Comparison of ENCODE assay signal across 30 cellular contexts in the genomic region with DNA sequence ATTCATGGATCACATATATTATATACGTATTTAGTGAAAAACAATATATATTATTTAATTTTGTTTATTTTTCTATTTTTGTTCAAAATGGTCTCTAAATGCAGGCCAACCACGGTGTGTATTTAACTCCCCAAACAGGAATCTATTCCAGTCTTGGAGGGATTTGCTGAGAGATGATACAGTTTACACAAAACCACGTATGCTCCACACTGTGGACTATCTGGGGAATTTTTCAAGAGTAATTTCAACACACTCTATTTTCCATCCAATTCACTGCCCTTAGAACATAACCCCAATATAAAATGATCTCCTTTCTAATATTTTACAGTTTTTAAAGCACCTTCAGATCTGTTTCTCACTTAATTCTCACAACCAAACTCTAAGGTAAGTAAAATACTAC. TPM values are rescaled to one million over a fixed set of nuclear protein-coding genes. Genes with fewer than 3 reads are reported as not detected.
A peak's percentile ranks its signal among the peaks of the same experiment; 100 is the strongest.
DNase-seq lines count a peak whose midpoint lies in the region; ATAC-seq and TF ChIP-seq lines count a peak whose summit lies in the region.
"Had no signal": no experiment of that assay in that cellular context is flagged by ENCODE, and none has a peak within 500 bp of the region (broad histone marks: within the 10 kb centered on the region; RNA-seq: fewer than 3 reads in every experiment).

No MANE protein-coding gene starts in this region.

- no peak for TF ChIP-seq EP300 in gastroesophageal sphincter (IDR thresholded peaks at IDR 0.05)

- no peaks in the 10 kb centered on the region for H3K36me3 Mint-ChIP-seq in brain
- no peaks in the 10 kb centered on the region for H3K36me3 Mint-ChIP-seq in WTC11
- no peaks in the 10 kb centered on the region for H3K36me3 Mint-ChIP-seq in mesothelial cell of epicardium
- H3K36me3 Mint-ChIP-seq: T-cell had no signal

- H3K4me3 Mint-ChIP-seq in brain (peak overlapping the region in 2 of 5 experiments; percentile 28 to 53), WTC11 (no peak overlapping the region), mesothelial cell of epicardium (no peak overlapping the region)
- H3K4me3 Mint-ChIP-seq: activated T-helper 17 cell treated with anti-CD3 and anti-CD28 coated beads, Interleukin-2, amount 50 U/mL, for 72 hours; neural crest cell; T-cell had no signal

- no peak overlapping the region for H2AFZ ChIP-seq in smooth muscle cell (ENCODE audit: low read depth)

- no peak for TF ChIP-seq POLR2A in gastroesophageal sphincter (IDR thresholded peaks at IDR 0.05)

- 0 out of 22 replicates have a peak overlapping the region, but pooled peaks of 1 of the 11 experiments have one; percentile 49 for H3K9ac ChIP-seq in BLaER1 treated with 17β-estradiol and CSF1 and Interleukin-3, amounts not matched to agents 10 nM and 100 nM
- H3K9ac ChIP-seq in smooth muscle cell (ENCODE audit: low read depth) = peak overlapping the region; percentile 19

- no peak overlapping the region for H3K4me3 ChIP-seq in BLaER1 treated with 17β-estradiol and CSF1 and Interleukin-3, amounts not matched to agents 10 nM and 100 nM
- H3K4me3 ChIP-seq in gastroesophageal sphincter = no peak overlapping the region
- H3K4me3 ChIP-seq in smooth muscle cell = no peak overlapping the region
- H3K4me3 ChIP-seq: heart right ventricle, K562, lung, MG63, skin epidermis, upper lobe of right lung had no signal

- H3K9me3 Mint-ChIP-seq in brain (no peaks in the 10 kb centered on the region), WTC11 (no peaks in the 10 kb centered on the region), mesothelial cell of epicardium (no peaks in the 10 kb centered on the region)
- H3K9me3 Mint-ChIP-seq: activated T-helper 17 cell treated with anti-CD3 and anti-CD28 coated beads, Interleukin-2, amount 50 U/mL, for 72 hours; neural crest cell; T-cell had no signal

- TF ChIP-seq CTCF in brain (conservative IDR thresholded peaks at IDR 0.05) (no peak), gastroesophageal sphincter (IDR thresholded peaks at IDR 0.05) (peak in 2 of 4 experiments; percentile 24 to 34), smooth muscle cell (IDR thresholded peaks at IDR 0.05; ENCODE audit: borderline replicate concordance, insufficient read depth, poor library complexity, severe bottlenecking) (peak; percentile 6), WTC11 (IDR thresholded peaks at IDR 0.05) (no peak), mesothelial cell of epicardium (IDR thresholded peaks at IDR 0.05; ENCODE audit: unreplicated experiment) (no peak)

- H3K9me3 ChIP-seq in BLaER1 treated with 17β-estradiol and CSF1 and Interleukin-3, amounts not matched to agents 10 nM and 100 nM (replicated peaks in 1 of 11) = no peaks in the 10 kb centered on the region
- H3K9me3 ChIP-seq in gastroesophageal sphincter (no peaks in the 10 kb centered on the region), smooth muscle cell (replicated peaks; ENCODE audit: low read depth) (no peaks in the 10 kb centered on the region)
- H3K9me3 ChIP-seq: heart right ventricle, MG63, upper lobe of right lung had no signal

- peaks cover 28 to 41% (median 39%) of the 10 kb centered on the region in 10 experiments for H3K4me1 ChIP-seq in BLaER1 treated with 17β-estradiol and CSF1 and Interleukin-3, amounts not matched to agents 10 nM and 100 nM
- peaks cover 4 to 83% (median 10%) of the 10 kb centered on the region in 3 donors for H3K4me1 ChIP-seq in gastroesophageal sphincter
- peaks cover 39% of the 10 kb centered on the region for H3K4me1 ChIP-seq in smooth muscle cell (ENCODE audit: low read depth)

- WGBS in gastroesophageal sphincter (ENCODE audit: low coverage in 1 of 2), 2 donors = 27 to 30% methylated on average over 3 of the region's 3 CpGs
- WGBS in smooth muscle cell (ENCODE audit: low lambda C conversion rate) = 48% methylated on average over 3 of the region's 3 CpGs

- H3K36me3 ChIP-seq in BLaER1 treated with 17β-estradiol and CSF1 and Interleukin-3, amounts not matched to agents 10 nM and 100 nM = no peaks in the 10 kb centered on the region
- H3K36me3 ChIP-seq in gastroesophageal sphincter (no peaks in the 10 kb centered on the region), smooth muscle cell (ENCODE audit: low read depth) (no peaks in the 10 kb centered on the region)
- H3K36me3 ChIP-seq: heart right ventricle, MG63, upper lobe of right lung had no signal

- H3K27me3 Mint-ChIP-seq in brain = peaks cover 5% of the 10 kb centered on the region
- no peaks in the 10 kb centered on the region for H3K27me3 Mint-ChIP-seq in WTC11 (ENCODE audit: low read depth)
- H3K27me3 Mint-ChIP-seq in mesothelial cell of epicardium (ENCODE audit: low read depth) = peaks cover 45% of the 10 kb centered on the region

- H3K4me2 ChIP-seq in BLaER1 treated with 17β-estradiol and CSF1 and Interleukin-3, amounts not matched to agents 10 nM and 100 nM = peak overlapping the region; percentile 57 to 90 (median 78); a peak in 17 of 22 replicates
- H3K4me2 ChIP-seq in smooth muscle cell = peak overlapping the region; percentile 71

- CTCF ChIA-PET in WTC11 (lab: Charles Lee) = interaction anchor here (1.2 to 2.2 kb wide), 2 partner anchors 32 to 78 kb away, joined by 3 to 11 read pairs; no protein-coding TSS in a partner anchor

- POLR2A ChIA-PET in WTC11 (lab: Charles Lee) = no interaction called here

- peaks cover 13% of the 10 kb centered on the region for H3F3A ChIP-seq in smooth muscle cell (ENCODE audit: low read depth)

- H4K20me1 ChIP-seq in BLaER1 treated with 17β-estradiol and CSF1 and Interleukin-3, amounts not matched to agents 10 nM and 100 nM = peaks cover 0 to 6% (median 0%) of the 10 kb centered on the region in 11 experiments; a peak in 1 of 22 replicates
- H4K20me1 ChIP-seq in smooth muscle cell (ENCODE audit: low read depth) = peaks cover 98% of the 10 kb centered on the region

- H3K27ac ChIP-seq in BLaER1 treated with 17β-estradiol and CSF1 and Interleukin-3, amounts not matched to agents 10 nM and 100 nM = peak overlapping the region in 6 of 11 experiments; percentile 53 to 67 (median 60); a peak in 9 of 22 replicates
- H3K27ac ChIP-seq in gastroesophageal sphincter = peak overlapping the region; percentile 21 to 76 (median 50)
- peak overlapping the region; percentile 68 for H3K27ac ChIP-seq in smooth muscle cell (ENCODE audit: low read depth)
- H3K27ac ChIP-seq: upper lobe of right lung had no signal

- H3K4me1 Mint-ChIP-seq in brain (peaks cover 95% of the 10 kb centered on the region), WTC11 (no peaks in the 10 kb centered on the region), mesothelial cell of epicardium (peaks cover 20% of the 10 kb centered on the region)
- H3K4me1 Mint-ChIP-seq: activated T-helper 17 cell treated with anti-CD3 and anti-CD28 coated beads, Interleukin-2, amount 50 U/mL, for 72 hours; T-cell had no signal

- peaks cover 3% of the 10 kb centered on the region for H3K79me2 ChIP-seq in smooth muscle cell (ENCODE audit: low read depth)

- peak overlapping the region in 3 of 5 experiments; percentile 7 to 98 (median 74) for H3K27ac Mint-ChIP-seq in brain
- H3K27ac Mint-ChIP-seq in WTC11 = no peak overlapping the region
- no peak overlapping the region for H3K27ac Mint-ChIP-seq in mesothelial cell of epicardium
- H3K27ac Mint-ChIP-seq: activated T-helper 17 cell treated with anti-CD3 and anti-CD28 coated beads, Interleukin-2, amount 50 U/mL, for 72 hours; T-cell had no signal

- peak; percentile 20 for ATAC-seq in gastroesophageal sphincter
- ATAC-seq in WTC11 = no peak
- ATAC-seq: activated T-helper 17 cell treated with anti-CD3 and anti-CD28 coated beads, Interleukin-2, amount 50 U/mL, for 72 hours; K562; T-cell had no signal

- H3K27me3 ChIP-seq in BLaER1 treated with 17β-estradiol and CSF1 and Interleukin-3, amounts not matched to agents 10 nM and 100 nM = peaks cover 0 to 22% (median 0%) of the 10 kb centered on the region in 11 experiments; a peak in 5 of 22 replicates
- no peaks in the 10 kb centered on the region for H3K27me3 ChIP-seq in gastroesophageal sphincter
- H3K27me3 ChIP-seq in smooth muscle cell (ENCODE audit: low read depth) = no peaks in the 10 kb centered on the region
- H3K27me3 ChIP-seq: heart right ventricle, MG63, upper lobe of right lung had no signal

- no peak for DNase-seq in smooth muscle cell (lab: John Stamatoyannopoulos, UW; ENCODE audit: unreplicated experiment)
- DNase-seq in WTC11 (ENCODE audit: low spot score) = no peak
- DNase-seq in NCI-H510A treated with DMSO at 0.1 percent for 48 hours (lab: John Stamatoyannopoulos, UW) = no peak
- DNase-seq in AG20443 (ENCODE audit: low spot score) = no peak
- no peak for DNase-seq in mesothelial cell of epicardium (ENCODE audit: low spot score in 2 of 2, unreplicated experiment in 2 of 2)
- DNase-seq: activated CD4-positive, alpha-beta T cell treated with anti-CD3 and anti-CD28 coated beads, Interleukin-2, amount 50 U/mL, for 48 hours; activated CD8-positive, alpha-beta memory T cell treated with anti-CD3 and anti-CD28 coated beads, Interleukin-2, amount 50 U/mL, for 4 hours; activated naive CD4-positive, alpha-beta T cell treated with anti-CD3 and anti-CD28 coated beads, Interleukin-2, amount 50 U/mL, for 16 hours; aorta; Calu3; central memory CD4-positive, alpha-beta T cell; DND-41; kidney glomerular epithelial cell; NCI-H2029 treated with DMSO at 0.1 percent for 48 hours; NCI-H82; posterior cingulate gyrus; stimulated activated CD8-positive, alpha-beta memory T cell treated with anti-CD3 and anti-CD28 coated beads, Interleukin-4, amount 100 ng/mL, for 48 hours; T-cell; upper lobe of right lung had no signal

TF ChIP-seq in WTC11, 78 proteins besides CTCF, POLR2A, EP300 and RAD21 (continues in another document):
- no peak for TF ChIP-seq ELF4 (CRISPR knock-in tag; IDR thresholded peaks at IDR 0.05; ENCODE audit: low read depth)
- TF ChIP-seq ZNF423 (CRISPR knock-in tag; IDR thresholded peaks at IDR 0.05) = no peak
- no peak for TF ChIP-seq TEAD1 (CRISPR knock-in tag; IDR thresholded peaks at IDR 0.05)

RNA-seq across cellular contexts. Expression of a gene that starts 15.3 kb away (rescaled TPM):
- polyA plus RNA-seq in brain (ENCODE audit: insufficient read depth, low read depth, low replicate concordance) (13.4 TPM), smooth muscle cell (13.0 and 14.4 TPM in 2 replicates)
- total RNA-seq in gastroesophageal sphincter (100 to 1,000 TPM; 121 to 206 (median 136) TPM), smooth muscle cell (16.5 and 31.2 TPM in 2 replicates), WTC11 (2021) (10.9 to 16.1 TPM (median 11.4 TPM) in 3 replicates), mesothelial cell of epicardium (17.6 to 19.3 TPM (median 18.9 TPM) in 3 replicates)
- total RNA-seq: HT-29 had no signal

Comparison
In these comparisons a context has a peak if more than half of its experiments do, and no peak if none do; other contexts are left out.
1. H3K27ac Mint-ChIP-seq: peak in brain (3 of 5); none in WTC11 (single experiment) and mesothelial cell of epicardium (single experiment).
2. Peak in every context shown above with its lines, with median percentiles within 50 percentile points of each other: H3K27ac ChIP-seq.